10 cellular contexts compared by ENCODE assay signal in the genomic region with DNA sequence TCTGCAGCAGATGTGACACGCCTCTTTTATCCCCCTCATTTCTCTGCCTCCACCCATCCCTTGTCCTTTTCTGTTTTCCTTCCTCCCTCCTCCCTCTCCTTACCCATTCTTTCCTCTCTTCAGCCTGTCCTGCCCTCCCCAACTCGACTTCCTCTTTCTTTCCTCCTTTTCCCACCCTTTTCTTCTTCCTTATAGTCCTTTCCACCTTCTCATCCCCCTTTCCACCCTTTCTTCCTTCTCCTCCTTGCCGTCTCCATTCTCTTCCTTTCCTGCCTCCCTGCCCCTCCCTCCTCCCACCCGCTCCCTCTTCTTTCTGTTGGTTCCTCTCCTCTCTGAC. TPM values are rescaled to one million over a fixed set of nuclear protein-coding genes. Genes with fewer than 3 reads are reported as not detected.
A peak's percentile ranks its signal among the peaks of the same experiment; 100 is the strongest.
DNase-seq lines count a peak whose midpoint lies in the region; ATAC-seq and TF ChIP-seq lines count a peak whose summit lies in the region.
"Had no signal": no experiment of that assay in that cellular context is flagged by ENCODE, and none has a peak within 500 bp of the region (broad histone marks: within the 10 kb centered on the region; RNA-seq: fewer than 3 reads in every experiment).

No MANE protein-coding gene starts in this region.

- H3K27me3 Mint-ChIP-seq in CD8-positive, alpha-beta memory T cell: peaks cover 0 to 3% of the 10 kb centered on the region in 2 donors
- H3K27me3 Mint-ChIP-seq in endothelial cell (ENCODE audit: unreplicated experiment): peaks cover 11% of the 10 kb centered on the region

- POLR2A ChIA-PET in CD8-positive, alpha-beta memory T cell (lab: Charles Lee): interaction anchor here (0.6 kb wide), 1 partner anchor 1856 kb away, joined by 5 read pairs; no protein-coding TSS in a partner anchor

- H2AFZ ChIP-seq in OCI-LY1 (ENCODE audit: low read length): 0 out of 2 replicates have a peak overlapping the region, but pooled peaks have one; percentile 2
- H2AFZ ChIP-seq in parathyroid adenoma: peak overlapping the region; percentile 93

- H3K36me3 ChIP-seq in CD8-positive, alpha-beta memory T cell (ENCODE audit: insufficient read depth, low read length): no peaks in the 10 kb centered on the region
- peaks cover 15% of the 10 kb centered on the region; the same call in 1 of the 2 replicates for H3K36me3 ChIP-seq in OCI-LY1 (ENCODE audit: insufficient read depth, low read length)
- H3K36me3 ChIP-seq in parathyroid adenoma (ENCODE audit: control insufficient read depth, insufficient read depth, low read length): no peaks in the 10 kb centered on the region

- no peak overlapping the region for H3K27ac ChIP-seq in CD8-positive, alpha-beta memory T cell (ENCODE audit: low read depth, low read length)
- H3K27ac ChIP-seq in OCI-LY1 (ENCODE audit: low read depth, low read length, poor library complexity, severe bottlenecking) (no peak overlapping the region), parathyroid adenoma (no peak overlapping the region)
- H3K27ac ChIP-seq: epithelial cell of prostate had no signal

- peaks cover 24 to 40% (median 26%) of the 10 kb centered on the region in 3 donors for H3K4me1 Mint-ChIP-seq in CD8-positive, alpha-beta memory T cell
- peaks cover 30% of the 10 kb centered on the region for H3K4me1 Mint-ChIP-seq in endothelial cell (ENCODE audit: unreplicated experiment)

- no peak for DNase-seq in CD8-positive, alpha-beta memory T cell
- DNase-seq in endothelial cell (ENCODE audit: low spot score) (no peak), NOMO-1 treated with DMSO at 0.1 percent for 48 hours (lab: John Stamatoyannopoulos, UW; ENCODE audit: unreplicated experiment) (no peak), activated gamma-delta T cell treated with Interleukin-2 at 50 U/mL for 16 hours (no peak)
- DNase-seq in activated effector memory CD4-positive, alpha-beta T cell treated with anti-CD3 and anti-CD28 coated beads, Interleukin-2, amount 50 U/mL, for 16 hours: no peak

- no peaks in the 10 kb centered on the region for H4K20me1 ChIP-seq in OCI-LY1 (ENCODE audit: insufficient read depth, low read length)

- peaks cover 1 to 40% (median 16%) of the 10 kb centered on the region in 3 donors for H3K36me3 Mint-ChIP-seq in CD8-positive, alpha-beta memory T cell
- peaks cover 38% of the 10 kb centered on the region for H3K36me3 Mint-ChIP-seq in endothelial cell (ENCODE audit: low read depth, unreplicated experiment)

- H3K4me2 ChIP-seq in OCI-LY1 (ENCODE audit: low read length) (peak overlapping the region; percentile 61; the same call in 1 of the 2 replicates), parathyroid adenoma (ENCODE audit: low read length) (peak overlapping the region; percentile 66)

- no peaks in the 10 kb centered on the region for H3K9me3 ChIP-seq in CD8-positive, alpha-beta memory T cell (ENCODE audit: low read length)
- H3K9me3 ChIP-seq in OCI-LY1 (ENCODE audit: low read length): no peaks in the 10 kb centered on the region; the same call in 1 of the 2 replicates
- no peaks in the 10 kb centered on the region for H3K9me3 ChIP-seq in parathyroid adenoma (ENCODE audit: control insufficient read depth, low read length)

- H3K9me2 ChIP-seq in OCI-LY1 (ENCODE audit: low read depth, low read length): no peaks in the 10 kb centered on the region

- peak overlapping the region; percentile 90 to 94 (median 92) for H3K4me3 Mint-ChIP-seq in CD8-positive, alpha-beta memory T cell
- peak overlapping the region; percentile 100 for H3K4me3 Mint-ChIP-seq in endothelial cell (ENCODE audit: unreplicated experiment)

- H3K79me2 ChIP-seq in OCI-LY1 (ENCODE audit: insufficient read depth, low read length) (no peaks in the 10 kb centered on the region), parathyroid adenoma (peaks cover 10% of the 10 kb centered on the region)

- no peak for TF ChIP-seq CTCF in OCI-LY1 (IDR thresholded peaks at IDR 0.05; ENCODE audit: low read length)
- no peak for TF ChIP-seq CTCF in endothelial cell (IDR thresholded peaks at IDR 0.05; ENCODE audit: unreplicated experiment)
- TF ChIP-seq CTCF in parathyroid adenoma (IDR thresholded peaks at IDR 0.05): no peak

- H3K27me3 ChIP-seq in CD8-positive, alpha-beta memory T cell (ENCODE audit: insufficient read depth, low read length, poor library complexity, severe bottlenecking): no peaks in the 10 kb centered on the region
- H3K27me3 ChIP-seq in OCI-LY1 (ENCODE audit: insufficient read depth, low read length) (no peaks in the 10 kb centered on the region), parathyroid adenoma (ENCODE audit: control insufficient read depth, insufficient read depth, low read length) (no peaks in the 10 kb centered on the region)

- peak overlapping the region; percentile 28 to 92 (median 68) for H3K27ac Mint-ChIP-seq in CD8-positive, alpha-beta memory T cell
- H3K27ac Mint-ChIP-seq in endothelial cell (ENCODE audit: unreplicated experiment): no peak overlapping the region

- no peak for ATAC-seq in GM18505 (IDR thresholded peaks at IDR 0.05; ENCODE audit: unreplicated experiment)

- no peak for TF ChIP-seq POLR2A in GM18505 (IDR thresholded peaks at IDR 0.05; ENCODE audit: borderline replicate concordance, extremely low read depth, insufficient read depth, insufficient read length)

- H3K9me3 Mint-ChIP-seq in CD8-positive, alpha-beta memory T cell: peaks cover 5 to 32% (median 13%) of the 10 kb centered on the region in 5 donors
- H3K9me3 Mint-ChIP-seq in endothelial cell (ENCODE audit: unreplicated experiment): peaks cover 28% of the 10 kb centered on the region

- H3K4me3 ChIP-seq in CD8-positive, alpha-beta memory T cell (ENCODE audit: low read length): peak overlapping the region; percentile 81
- H3K4me3 ChIP-seq in OCI-LY1 (ENCODE audit: low read depth, low read length, poor library complexity, severe bottlenecking): peak overlapping the region; percentile 71
- peak overlapping the region; percentile 71 for H3K4me3 ChIP-seq in parathyroid adenoma (ENCODE audit: low read depth, low read length)

- CTCF ChIA-PET in CD8-positive, alpha-beta memory T cell (lab: Charles Lee): no interaction called here

- H3K9ac ChIP-seq in OCI-LY1 (ENCODE audit: low read length): no peak overlapping the region
- no peak overlapping the region for H3K9ac ChIP-seq in parathyroid adenoma

- no peaks in the 10 kb centered on the region for H3F3A ChIP-seq in OCI-LY1 (ENCODE audit: insufficient read depth, low read length)

- H3K4me1 ChIP-seq in CD8-positive, alpha-beta memory T cell (ENCODE audit: insufficient read depth, low read length): peaks cover 14% of the 10 kb centered on the region
- H3K4me1 ChIP-seq in OCI-LY1 (ENCODE audit: insufficient read depth, low read length, severe bottlenecking): peaks cover 7% of the 10 kb centered on the region
- H3K4me1 ChIP-seq in parathyroid adenoma: no peaks in the 10 kb centered on the region

RNA-seq across cellular contexts. Expression of a gene that starts 0.7 kb away (rescaled TPM):
- 1 to 10 TPM; 8.2 to 8.4 TPM for total RNA-seq in CD8-positive, alpha-beta memory T cell
- 11.8 TPM for polyA plus RNA-seq in CD8-positive, alpha-beta memory T cell
- 29.6 TPM for total RNA-seq in endothelial cell (ENCODE audit: unreplicated experiment)

RNA-seq across cellular contexts. Expression of a gene that starts 27.1 kb away (rescaled TPM):
- 1 to 10 TPM; 2.5 to 3.5 TPM for total RNA-seq in CD8-positive, alpha-beta memory T cell
- polyA plus RNA-seq in CD8-positive, alpha-beta memory T cell: 2.1 TPM
- total RNA-seq in endothelial cell (ENCODE audit: unreplicated experiment): 5.7 TPM

RNA-seq across cellular contexts. Expression of a gene that starts 48.5 kb away (rescaled TPM):
- not detected for total RNA-seq in CD8-positive, alpha-beta memory T cell
- not detected for polyA plus RNA-seq in CD8-positive, alpha-beta memory T cell
- total RNA-seq in endothelial cell (ENCODE audit: unreplicated experiment): 0.54 TPM
- total RNA-seq: H4 had no signal

RNA-seq across cellular contexts. Expression of a gene that starts 55.7 kb away (rescaled TPM):
- total RNA-seq in CD8-positive, alpha-beta memory T cell: 1 to 10 TPM; 3.1 to 3.4 TPM
- 2.7 TPM for polyA plus RNA-seq in CD8-positive, alpha-beta memory T cell
- 1.9 TPM for total RNA-seq in endothelial cell (ENCODE audit: unreplicated experiment)
